In genomic region chr16:50300942-50301625, GRCh38 we compare ENCODE assay signal across 1 cellular context.
A peak's percentile ranks its signal among the peaks of the same experiment; 100 is the strongest.
TF ChIP-seq lines count a peak whose summit lies in the region.

No MANE protein-coding gene starts in this region.

TF ChIP-seq in HepG2, 621 proteins besides CTCF, POLR2A, EP300 and RAD21:
- TF ChIP-seq JDP2 (CRISPR knock-in tag; IDR thresholded peaks at IDR 0.05; ENCODE audit: borderline replicate concordance) (no peak), U2AF1 (optimal IDR thresholded peaks at IDR 0.05; ENCODE audit: low read depth, low read length) (no peak), ZNF768 (CRISPR knock-in tag; IDR thresholded peaks at IDR 0.05) (peak; percentile 99), PHF5A (CRISPR knock-in tag; IDR thresholded peaks at IDR 0.05; ENCODE audit: low read depth, unreplicated experiment) (no peak), SKI (IDR thresholded peaks at IDR 0.05; ENCODE audit: partially characterized antibody) (no peak), BCL6 (CRISPR knock-in tag; IDR thresholded peaks at IDR 0.05) (no peak), ZMYM3 (CRISPR knock-in tag; IDR thresholded peaks at IDR 0.05) (0 out of 2 replicates have a peak, but pooled peaks have one; percentile 16), ZNF292 (CRISPR knock-in tag; IDR thresholded peaks at IDR 0.05; ENCODE audit: borderline replicate concordance, low read depth) (0 out of 2 replicates have a peak, but pooled peaks have one; percentile 11), EED (CRISPR knock-in tag; IDR thresholded peaks at IDR 0.05) (no peak)
- TF ChIP-seq, protein P1, sequence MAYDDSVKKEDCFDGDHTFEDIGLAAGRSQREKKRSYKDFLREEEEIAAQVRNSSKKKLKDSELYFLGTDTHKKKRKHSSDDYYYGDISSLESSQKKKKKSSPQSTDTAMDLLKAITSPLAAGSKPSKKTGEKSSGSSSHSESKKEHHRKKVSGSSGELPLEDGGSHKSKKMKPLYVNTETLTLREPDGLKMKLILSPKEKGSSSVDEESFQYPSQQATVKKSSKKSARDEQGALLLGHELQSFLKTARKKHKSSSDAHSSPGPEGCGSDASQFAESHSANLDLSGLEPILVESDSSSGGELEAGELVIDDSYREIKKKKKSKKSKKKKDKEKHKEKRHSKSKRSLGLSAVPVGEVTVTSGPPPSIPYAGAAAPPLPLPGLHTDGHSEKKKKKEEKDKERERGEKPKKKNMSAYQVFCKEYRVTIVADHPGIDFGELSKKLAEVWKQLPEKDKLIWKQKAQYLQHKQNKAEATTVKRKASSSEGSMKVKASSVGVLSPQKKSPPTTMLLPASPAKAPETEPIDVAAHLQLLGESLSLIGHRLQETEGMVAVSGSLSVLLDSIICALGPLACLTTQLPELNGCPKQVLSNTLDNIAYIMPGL (CRISPR knock-in tag; IDR thresholded peaks at IDR 0.05; ENCODE audit: borderline replicate concordance in 1 of 2, low read depth in 1 of 2) = no peak
- TF ChIP-seq, protein P2, sequence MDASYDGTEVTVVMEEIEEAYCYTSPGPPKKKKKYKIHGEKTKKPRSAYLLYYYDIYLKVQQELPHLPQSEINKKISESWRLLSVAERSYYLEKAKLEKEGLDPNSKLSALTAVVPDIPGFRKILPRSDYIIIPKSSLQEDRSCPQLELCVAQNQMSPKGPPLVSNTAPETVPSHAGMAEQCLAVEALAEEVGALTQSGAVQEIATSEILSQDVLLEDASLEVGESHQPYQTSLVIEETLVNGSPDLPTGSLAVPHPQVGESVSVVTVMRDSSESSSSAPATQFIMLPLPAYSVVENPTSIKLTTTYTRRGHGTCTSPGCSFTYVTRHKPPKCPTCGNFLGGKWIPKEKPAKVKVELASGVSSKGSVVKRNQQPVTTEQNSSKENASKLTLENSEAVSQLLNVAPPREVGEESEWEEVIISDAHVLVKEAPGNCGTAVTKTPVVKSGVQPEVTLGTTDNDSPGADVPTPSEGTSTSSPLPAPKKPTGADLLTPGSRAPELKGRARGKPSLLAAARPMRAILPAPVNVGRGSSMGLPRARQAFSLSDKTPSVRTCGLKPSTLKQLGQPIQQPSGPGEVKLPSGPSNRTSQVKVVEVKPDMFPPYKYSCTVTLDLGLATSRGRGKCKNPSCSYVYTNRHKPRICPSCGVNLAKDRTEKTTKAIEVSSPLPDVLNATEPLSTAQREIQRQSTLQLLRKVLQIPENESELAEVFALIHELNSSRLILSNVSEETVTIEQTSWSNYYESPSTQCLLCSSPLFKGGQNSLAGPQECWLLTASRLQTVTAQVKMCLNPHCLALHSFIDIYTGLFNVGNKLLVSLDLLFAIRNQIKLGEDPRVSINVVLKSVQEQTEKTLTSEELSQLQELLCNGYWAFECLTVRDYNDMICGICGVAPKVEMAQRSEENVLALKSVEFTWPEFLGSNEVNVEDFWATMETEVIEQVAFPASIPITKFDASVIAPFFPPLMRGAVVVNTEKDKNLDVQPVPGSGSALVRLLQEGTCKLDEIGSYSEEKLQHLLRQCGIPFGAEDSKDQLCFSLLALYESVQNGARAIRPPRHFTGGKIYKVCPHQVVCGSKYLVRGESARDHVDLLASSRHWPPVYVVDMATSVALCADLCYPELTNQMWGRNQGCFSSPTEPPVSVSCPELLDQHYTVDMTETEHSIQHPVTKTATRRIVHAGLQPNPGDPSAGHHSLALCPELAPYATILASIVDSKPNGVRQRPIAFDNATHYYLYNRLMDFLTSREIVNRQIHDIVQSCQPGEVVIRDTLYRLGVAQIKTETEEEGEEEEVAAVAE (CRISPR knock-in tag; IDR thresholded peaks at IDR 0.05; ENCODE audit: borderline replicate concordance) = no peak
- TF ChIP-seq, protein P3, sequence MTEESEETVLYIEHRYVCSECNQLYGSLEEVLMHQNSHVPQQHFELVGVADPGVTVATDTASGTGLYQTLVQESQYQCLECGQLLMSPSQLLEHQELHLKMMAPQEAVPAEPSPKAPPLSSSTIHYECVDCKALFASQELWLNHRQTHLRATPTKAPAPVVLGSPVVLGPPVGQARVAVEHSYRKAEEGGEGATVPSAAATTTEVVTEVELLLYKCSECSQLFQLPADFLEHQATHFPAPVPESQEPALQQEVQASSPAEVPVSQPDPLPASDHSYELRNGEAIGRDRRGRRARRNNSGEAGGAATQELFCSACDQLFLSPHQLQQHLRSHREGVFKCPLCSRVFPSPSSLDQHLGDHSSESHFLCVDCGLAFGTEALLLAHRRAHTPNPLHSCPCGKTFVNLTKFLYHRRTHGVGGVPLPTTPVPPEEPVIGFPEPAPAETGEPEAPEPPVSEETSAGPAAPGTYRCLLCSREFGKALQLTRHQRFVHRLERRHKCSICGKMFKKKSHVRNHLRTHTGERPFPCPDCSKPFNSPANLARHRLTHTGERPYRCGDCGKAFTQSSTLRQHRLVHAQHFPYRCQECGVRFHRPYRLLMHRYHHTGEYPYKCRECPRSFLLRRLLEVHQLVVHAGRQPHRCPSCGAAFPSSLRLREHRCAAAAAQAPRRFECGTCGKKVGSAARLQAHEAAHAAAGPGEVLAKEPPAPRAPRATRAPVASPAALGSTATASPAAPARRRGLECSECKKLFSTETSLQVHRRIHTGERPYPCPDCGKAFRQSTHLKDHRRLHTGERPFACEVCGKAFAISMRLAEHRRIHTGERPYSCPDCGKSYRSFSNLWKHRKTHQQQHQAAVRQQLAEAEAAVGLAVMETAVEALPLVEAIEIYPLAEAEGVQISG (CRISPR knock-in tag; IDR thresholded peaks at IDR 0.05) = no peak
- TF ChIP-seq, protein P4, sequence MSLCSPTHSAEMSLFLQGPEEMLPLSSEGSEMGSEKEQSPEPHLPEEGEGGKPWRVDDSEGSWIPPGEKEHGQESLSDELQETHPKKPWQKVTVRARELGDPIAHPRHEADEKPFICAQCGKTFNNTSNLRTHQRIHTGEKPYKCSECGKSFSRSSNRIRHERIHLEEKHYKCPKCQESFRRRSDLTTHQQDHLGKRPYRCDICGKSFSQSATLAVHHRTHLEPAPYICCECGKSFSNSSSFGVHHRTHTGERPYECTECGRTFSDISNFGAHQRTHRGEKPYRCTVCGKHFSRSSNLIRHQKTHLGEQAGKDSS (CRISPR knock-in tag; IDR thresholded peaks at IDR 0.05; ENCODE audit: borderline replicate concordance, low read depth) = no peak
